In the genomic region with DNA sequence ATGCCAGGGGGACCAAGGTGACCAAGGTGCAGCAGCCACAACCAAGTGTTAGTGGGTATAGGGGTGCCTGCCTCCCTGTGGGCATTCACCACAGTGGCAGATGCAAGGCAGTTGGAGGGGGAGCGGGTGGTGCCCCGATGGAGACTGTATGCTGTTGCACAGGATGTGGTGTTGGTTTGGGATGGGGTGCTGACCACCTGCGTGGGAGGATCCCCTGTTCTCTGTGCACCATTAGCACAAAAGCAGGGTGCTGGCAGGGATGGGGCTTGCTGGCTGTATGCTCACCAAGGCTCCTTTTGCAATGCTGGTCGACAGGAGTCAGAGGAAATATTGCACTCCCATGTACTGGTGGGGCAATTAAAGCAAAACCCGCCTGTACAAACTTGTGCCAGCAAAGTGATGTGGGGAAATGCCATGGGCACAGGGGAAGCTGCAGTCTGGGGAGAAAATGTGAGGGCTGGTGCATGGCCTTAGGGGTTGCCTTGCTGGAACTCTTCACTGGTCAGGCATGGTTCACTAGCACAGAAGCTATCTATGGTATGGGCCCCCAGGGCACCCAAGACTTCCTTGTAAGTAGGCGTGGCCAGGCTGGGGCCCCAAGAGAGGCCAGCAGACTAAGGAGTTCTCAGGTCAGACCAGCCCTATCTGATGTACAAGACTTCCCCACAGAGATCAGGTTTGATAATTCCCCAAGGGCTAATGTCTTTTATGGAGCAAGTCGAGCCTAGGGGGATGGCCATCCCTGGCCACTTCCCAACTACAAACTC, we compare ENCODE assay signal across 1 cellular context.
TF ChIP-seq lines count a peak whose summit lies in the region.

No MANE protein-coding gene starts in this region.

TF ChIP-seq in GM23338, 12 proteins besides CTCF, POLR2A, EP300 and RAD21 (continued from another document):
- TF ChIP-seq, protein P1, sequence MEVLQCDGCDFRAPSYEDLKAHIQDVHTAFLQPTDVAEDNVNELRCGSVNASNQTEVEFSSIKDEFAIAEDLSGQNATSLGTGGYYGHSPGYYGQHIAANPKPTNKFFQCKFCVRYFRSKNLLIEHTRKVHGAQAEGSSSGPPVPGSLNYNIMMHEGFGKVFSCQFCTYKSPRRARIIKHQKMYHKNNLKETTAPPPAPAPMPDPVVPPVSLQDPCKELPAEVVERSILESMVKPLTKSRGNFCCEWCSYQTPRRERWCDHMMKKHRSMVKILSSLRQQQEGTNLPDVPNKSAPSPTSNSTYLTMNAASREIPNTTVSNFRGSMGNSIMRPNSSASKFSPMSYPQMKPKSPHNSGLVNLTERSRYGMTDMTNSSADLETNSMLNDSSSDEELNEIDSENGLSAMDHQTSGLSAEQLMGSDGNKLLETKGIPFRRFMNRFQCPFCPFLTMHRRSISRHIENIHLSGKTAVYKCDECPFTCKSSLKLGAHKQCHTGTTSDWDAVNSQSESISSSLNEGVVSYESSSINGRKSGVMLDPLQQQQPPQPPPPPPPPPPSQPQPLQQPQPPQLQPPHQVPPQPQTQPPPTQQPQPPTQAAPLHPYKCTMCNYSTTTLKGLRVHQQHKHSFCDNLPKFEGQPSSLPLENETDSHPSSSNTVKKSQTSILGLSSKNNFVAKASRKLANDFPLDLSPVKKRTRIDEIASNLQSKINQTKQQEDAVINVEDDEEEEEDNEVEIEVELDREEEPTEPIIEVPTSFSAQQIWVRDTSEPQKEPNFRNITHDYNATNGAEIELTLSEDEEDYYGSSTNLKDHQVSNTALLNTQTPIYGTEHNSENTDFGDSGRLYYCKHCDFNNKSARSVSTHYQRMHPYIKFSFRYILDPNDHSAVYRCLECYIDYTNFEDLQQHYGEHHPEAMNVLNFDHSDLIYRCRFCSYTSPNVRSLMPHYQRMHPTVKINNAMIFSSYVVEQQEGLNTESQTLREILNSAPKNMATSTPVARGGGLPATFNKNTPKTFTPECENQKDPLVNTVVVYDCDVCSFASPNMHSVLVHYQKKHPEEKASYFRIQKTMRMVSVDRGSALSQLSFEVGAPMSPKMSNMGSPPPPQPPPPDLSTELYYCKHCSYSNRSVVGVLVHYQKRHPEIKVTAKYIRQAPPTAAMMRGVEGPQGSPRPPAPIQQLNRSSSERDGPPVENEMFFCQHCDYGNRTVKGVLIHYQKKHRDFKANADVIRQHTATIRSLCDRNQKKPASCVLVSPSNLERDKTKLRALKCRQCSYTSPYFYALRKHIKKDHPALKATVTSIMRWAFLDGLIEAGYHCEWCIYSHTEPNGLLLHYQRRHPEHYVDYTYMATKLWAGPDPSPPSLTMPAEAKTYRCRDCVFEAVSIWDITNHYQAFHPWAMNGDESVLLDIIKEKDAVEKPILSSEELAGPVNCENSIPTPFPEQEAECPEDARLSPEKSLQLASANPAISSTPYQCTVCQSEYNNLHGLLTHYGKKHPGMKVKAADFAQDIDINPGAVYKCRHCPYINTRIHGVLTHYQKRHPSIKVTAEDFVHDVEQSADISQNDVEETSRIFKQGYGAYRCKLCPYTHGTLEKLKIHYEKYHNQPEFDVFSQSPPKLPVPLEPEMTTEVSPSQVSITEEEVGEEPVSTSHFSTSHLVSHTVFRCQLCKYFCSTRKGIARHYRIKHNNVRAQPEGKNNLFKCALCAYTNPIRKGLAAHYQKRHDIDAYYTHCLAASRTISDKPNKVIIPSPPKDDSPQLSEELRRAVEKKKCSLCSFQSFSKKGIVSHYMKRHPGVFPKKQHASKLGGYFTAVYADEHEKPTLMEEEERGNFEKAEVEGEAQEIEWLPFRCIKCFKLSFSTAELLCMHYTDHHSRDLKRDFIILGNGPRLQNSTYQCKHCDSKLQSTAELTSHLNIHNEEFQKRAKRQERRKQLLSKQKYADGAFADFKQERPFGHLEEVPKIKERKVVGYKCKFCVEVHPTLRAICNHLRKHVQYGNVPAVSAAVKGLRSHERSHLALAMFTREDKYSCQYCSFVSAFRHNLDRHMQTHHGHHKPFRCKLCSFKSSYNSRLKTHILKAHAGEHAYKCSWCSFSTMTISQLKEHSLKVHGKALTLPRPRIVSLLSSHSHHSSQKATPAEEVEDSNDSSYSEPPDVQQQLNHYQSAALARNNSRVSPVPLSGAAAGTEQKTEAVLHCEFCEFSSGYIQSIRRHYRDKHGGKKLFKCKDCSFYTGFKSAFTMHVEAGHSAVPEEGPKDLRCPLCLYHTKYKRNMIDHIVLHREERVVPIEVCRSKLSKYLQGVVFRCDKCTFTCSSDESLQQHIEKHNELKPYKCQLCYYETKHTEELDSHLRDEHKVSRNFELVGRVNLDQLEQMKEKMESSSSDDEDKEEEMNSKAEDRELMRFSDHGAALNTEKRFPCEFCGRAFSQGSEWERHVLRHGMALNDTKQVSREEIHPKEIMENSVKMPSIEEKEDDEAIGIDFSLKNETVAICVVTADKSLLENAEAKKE (CRISPR knock-in tag; IDR thresholded peaks at IDR 0.05) = no peak
- TF ChIP-seq CREB1 (CRISPR knock-in tag; IDR thresholded peaks at IDR 0.05; ENCODE audit: low read depth) (no peak), EZH2 (IDR thresholded peaks at IDR 0.05; ENCODE audit: low read depth, unreplicated experiment) (no peak), POLR2AphosphoS5 (IDR thresholded peaks at IDR 0.05; ENCODE audit: low read depth) (no peak), STAT1 (IDR thresholded peaks at IDR 0.05; ENCODE audit: unreplicated experiment) (no peak)
